ENCODE assay signal across 35 cellular contexts in genomic region chr4:137890802-137891201, GRCh38.
"Had no signal": no experiment of that assay in that cellular context is flagged by ENCODE, and none has a peak within 500 bp of the region (broad histone marks: within the 10 kb centered on the region; RNA-seq: fewer than 3 reads in every experiment).

No MANE protein-coding gene starts in this region.

- H3K36me3 ChIP-seq: MG63 had no signal

- H3K4me2 ChIP-seq: KMS-11 had no signal

- H3K9me3 ChIP-seq: MG63 had no signal

- DNase-seq: Karpas-422, Kasumi-1, MG63, MM.1S, MV-4-11, NCI-H1048, NCI-H1092, NCI-H1092 treated with DMSO at 0.1 percent for 48 hours, NCI-H1105, NCI-H1105 treated with DMSO at 0.1 percent for 48 hours, NCI-H1417, NCI-H1417 treated with DMSO at 0.1 percent for 48 hours, NCI-H1436, NCI-H1436 treated with DMSO at 0.1 percent for 48 hours, NCI-H146, NCI-H1694, NCI-H1694 treated with DMSO at 0.1 percent for 48 hours, NCI-H187, NCI-H187 treated with DMSO at 0.1 percent for 48 hours, NCI-H1930, NCI-H2029, NCI-H2029 treated with DMSO at 0.1 percent for 48 hours, NCI-H2081, NCI-H2081 treated with DMSO at 0.1 percent for 48 hours, NCI-H2107, NCI-H2171, NCI-H2171 treated with DMSO at 0.1 percent for 48 hours, NCI-H2227 treated with DMSO at 0.1 percent for 48 hours, NCI-H226, NCI-H345, NCI-H446, NCI-H446 treated with DMSO at 0.1 percent for 48 hours, NCI-H510A, NCI-H510A treated with DMSO at 0.1 percent for 48 hours had no signal

- H3K4me3 ChIP-seq: MG63 had no signal

- H3K27ac ChIP-seq: KMS-11 had no signal

- H3K9ac ChIP-seq: KMS-11 had no signal
